In the genomic region with DNA sequence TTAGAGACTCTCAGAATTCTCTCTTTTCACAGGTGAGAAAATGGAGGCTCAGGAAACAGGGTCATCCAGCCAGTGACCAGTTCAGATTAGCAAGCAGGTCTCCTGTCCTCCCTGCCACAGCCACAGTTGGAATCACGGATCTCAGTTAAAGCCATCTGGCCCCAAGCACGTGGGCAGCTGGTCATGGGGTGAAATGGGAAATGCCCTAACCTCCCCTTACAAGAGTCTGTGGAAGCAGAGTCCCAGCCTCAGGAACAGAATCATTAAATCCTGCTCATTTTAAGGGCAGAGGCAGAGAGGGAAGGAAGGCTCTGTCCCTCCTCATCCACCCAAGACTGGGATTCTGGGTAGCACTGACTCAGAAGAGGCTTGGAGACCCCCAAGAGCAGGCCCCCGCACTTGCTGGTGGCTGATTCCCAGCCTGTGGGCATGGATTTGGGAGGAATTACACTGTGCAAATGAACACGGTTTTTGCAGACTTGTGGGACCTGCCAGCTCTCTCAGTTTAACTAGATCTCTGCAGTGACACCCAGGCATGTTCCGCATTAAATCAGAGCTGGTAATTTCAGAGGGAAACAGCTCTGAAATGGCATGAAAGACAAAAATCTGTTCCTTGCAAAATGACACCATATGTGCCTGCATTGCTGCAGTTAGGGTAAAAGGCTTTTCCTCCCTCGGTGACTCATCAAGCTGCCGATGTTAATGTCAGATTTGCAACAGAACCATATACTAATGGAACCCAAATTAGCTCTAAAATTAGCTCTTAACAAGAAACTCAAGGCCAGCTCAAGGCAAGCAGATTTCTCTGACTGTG, we compare ENCODE assay signal across 8 cellular contexts.
A peak's percentile ranks its signal among the peaks of the same experiment; 100 is the strongest.
DNase-seq lines count a peak whose midpoint lies in the region; ATAC-seq, FAIRE-seq and TF ChIP-seq lines count a peak whose summit lies in the region.

No MANE protein-coding gene starts in this region.

- peak overlapping the region; percentile 32 for H3K27ac ChIP-seq in SJSA1
- no peak overlapping the region for H3K27ac ChIP-seq in OCI-LY7 (ENCODE audit: low read depth, low read length, poor library complexity, severe bottlenecking)

- no peak overlapping the region for H2AFZ ChIP-seq in OCI-LY7 (ENCODE audit: low read length)

- ATAC-seq in GM21526 (IDR thresholded peaks at IDR 0.05; ENCODE audit: low FRiP score, unreplicated experiment), result no peak

- H3K36me3 ChIP-seq in SJSA1 (no peaks in the 10 kb centered on the region), skeletal muscle satellite cell (ENCODE audit: insufficient read depth, low read length) (no peaks in the 10 kb centered on the region), OCI-LY7 (ENCODE audit: insufficient read depth, low read length) (no peaks in the 10 kb centered on the region)

- H4K20me1 ChIP-seq in OCI-LY7 (ENCODE audit: insufficient read depth, low read length), result no peaks in the 10 kb centered on the region

- no TSS peak for BruUV-seq in OCI-LY7 (replicated peaks; lab: Mats Ljungman, UMichigan)

- H3K4me1 ChIP-seq in SJSA1 (replicated peaks) (peaks cover 48% of the 10 kb centered on the region), skeletal muscle satellite cell (ENCODE audit: control insufficient read depth, insufficient read depth, low read length) (peaks cover 57% of the 10 kb centered on the region), OCI-LY7 (ENCODE audit: insufficient read depth, low read length, poor library complexity, severe bottlenecking) (no peaks in the 10 kb centered on the region)

- H3K27me3 ChIP-seq in SJSA1 (replicated peaks) (no peaks in the 10 kb centered on the region), skeletal muscle satellite cell (ENCODE audit: control insufficient read depth, insufficient read depth, low read length) (no peaks in the 10 kb centered on the region)

- peak overlapping the region; percentile 63 for H3K9ac ChIP-seq in skeletal muscle satellite cell (ENCODE audit: low read depth, low read length)

- no peak for TF ChIP-seq POLR2A in H54 (IDR thresholded peaks at IDR 0.05; ENCODE audit: low read depth, low read length)

- FAIRE-seq in H54 (lab: Jason Lieb, UNC), result peak; percentile 90

- intact Hi-C loops in OCI-LY7 (cut with micrococcal nuclease; ENCODE audit: unreplicated experiment), result no loop called here

- peak overlapping the region; percentile 68 for H3K4me2 ChIP-seq in skeletal muscle satellite cell (ENCODE audit: low read length)
- H3K4me2 ChIP-seq in OCI-LY7 (ENCODE audit: low read length), result no peak overlapping the region

- H3K9me3 ChIP-seq in SJSA1 (replicated peaks) (no peaks in the 10 kb centered on the region), skeletal muscle satellite cell (replicated peaks; ENCODE audit: low read length) (no peaks in the 10 kb centered on the region), OCI-LY7 (ENCODE audit: low read length) (no peaks in the 10 kb centered on the region)

- POLR2A ChIA-PET in OCI-LY7 (lab: Charles Lee), result interaction anchor here (0.6 to 0.9 kb wide), 3 partner anchors 157 to 261 kb away, joined by 3 read pairs; no protein-coding TSS in a partner anchor

- H3K79me2 ChIP-seq in OCI-LY7 (ENCODE audit: insufficient read depth, low read depth, low read length), result no peaks in the 10 kb centered on the region

- CTCF ChIA-PET in OCI-LY7 (lab: Charles Lee; ENCODE audit: unreplicated experiment), result no interaction called here

- DNase-seq in H54 (ENCODE audit: insufficient read length, low spot score), result peak; percentile 65
- peak in 1 of 2 experiments; percentile 58 for DNase-seq in SJSA1 (ENCODE audit: low read depth in 1 of 2, low spot score in 2 of 2)
- peak; percentile 73 for DNase-seq in fibroblast of villous mesenchyme (ENCODE audit: low read depth)
- DNase-seq in T-helper 1 cell, result no peak
- no peak for DNase-seq in OCI-LY7 (ENCODE audit: low spot score)
- DNase-seq in NCI-H146 treated with DMSO at 0.1 percent for 48 hours (lab: John Stamatoyannopoulos, UW; ENCODE audit: unreplicated experiment), result no peak

- H3K4me3 ChIP-seq in SJSA1 (no peak overlapping the region), fibroblast of villous mesenchyme (ENCODE audit: low read depth, low read length) (no peak overlapping the region), skeletal muscle satellite cell (ENCODE audit: low read length) (no peak overlapping the region), OCI-LY7 (ENCODE audit: low read depth, low read length, poor library complexity, severe bottlenecking) (no peak overlapping the region)

- no peak for TF ChIP-seq CTCF in fibroblast of villous mesenchyme (IDR thresholded peaks at IDR 0.05; ENCODE audit: insufficient read depth, low read depth, low read length)
- TF ChIP-seq CTCF in OCI-LY7 (conservative IDR thresholded peaks at IDR 0.05; ENCODE audit: low read length), result no peak

- no peaks in the 10 kb centered on the region for H3K9me2 ChIP-seq in OCI-LY7 (ENCODE audit: insufficient read depth, low read length)

Comparison
In these comparisons a context has a peak if more than half of its experiments do, and no peak if none do; other contexts are left out.
1. DNase-seq: peak in H54 (single experiment) and fibroblast of villous mesenchyme (single experiment); none in T-helper 1 cell (0 of 5), OCI-LY7 (single experiment) and NCI-H146 treated with DMSO at 0.1 percent for 48 hours (single experiment).